ENCODE assay signal across 34 cellular contexts in the genomic region with DNA sequence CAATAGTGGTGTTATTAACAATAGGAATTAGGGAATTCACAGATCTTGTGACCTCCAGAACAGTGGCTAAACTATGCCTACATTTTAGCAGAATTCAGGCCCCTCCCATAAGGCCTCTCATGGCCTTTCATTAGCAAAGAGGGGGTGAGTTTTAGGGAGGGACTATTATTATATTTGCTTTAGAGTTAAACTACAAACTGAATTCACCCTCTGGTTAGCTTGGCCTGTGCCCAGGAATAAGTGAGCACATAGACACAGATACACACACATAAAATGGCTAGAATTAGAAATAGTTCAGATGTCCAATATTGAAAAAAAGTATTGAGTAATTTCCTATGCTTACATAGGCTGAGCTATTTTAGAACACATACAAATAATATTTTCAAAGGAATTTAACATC.
"Had no signal": no experiment of that assay in that cellular context is flagged by ENCODE, and none has a peak within 500 bp of the region (broad histone marks: within the 10 kb centered on the region; RNA-seq: fewer than 3 reads in every experiment).

No MANE protein-coding gene starts in this region.

- FAIRE-seq: astrocyte, bronchial epithelial cell had no signal

- H3K9me3 ChIP-seq: adrenal gland, ascending aorta, body of pancreas, breast epithelium had no signal

- H3K36me3 ChIP-seq: adrenal gland, ascending aorta, brain microvascular endothelial cell, breast epithelium, cardiac muscle cell had no signal

- H3K4me3 ChIP-seq: adrenal gland, ascending aorta, body of pancreas, breast epithelium, cardiac muscle cell had no signal

- H3K27ac ChIP-seq: adrenal gland, ascending aorta, body of pancreas, brain microvascular endothelial cell, breast epithelium, cardiac muscle cell had no signal

- ATAC-seq: activated naive CD4-positive, alpha-beta T cell treated with anti-CD3 and anti-CD28 coated beads, Interleukin-2, amount 50 U/mL, for 72 hours; activated naive CD8-positive, alpha-beta T cell treated with anti-CD3 and anti-CD28 coated beads, Interleukin-2, amount 50 U/mL, for 24 hours; activated T-cell treated with anti-CD3 and anti-CD28 coated beads, Interleukin-2, amount 50 U/mL, for 4 hours; activated T-cell treated with anti-CD3 and anti-CD28 coated beads, Interleukin-2, amount 50 U/mL, for 72 hours; activated T-helper 17 cell treated with anti-CD3 and anti-CD28 coated beads, Interleukin-2, amount 50 U/mL, for 72 hours; body of pancreas had no signal

- H3K27me3 ChIP-seq: adrenal gland, ascending aorta, body of pancreas, brain microvascular endothelial cell, breast epithelium, cardiac muscle cell had no signal

- DNase-seq: activated effector memory CD4-positive, alpha-beta T cell treated with anti-CD3 and anti-CD28 coated beads, Interleukin-2, amount 50 U/mL, for 16 hours; activated effector memory CD4-positive, alpha-beta T cell treated with Interleukin-2 at 50 U/mL for 16 hours; activated gamma-delta T cell; activated gamma-delta T cell treated with Interleukin-2 at 50 U/mL for 16 hours; activated naive CD4-positive, alpha-beta T cell; activated naive CD4-positive, alpha-beta T cell treated with anti-CD3 and anti-CD28 coated beads for 36 hours; activated naive CD4-positive, alpha-beta T cell treated with anti-CD3 and anti-CD28 coated beads, Interleukin-2, amount 10 ng/mL, durations not matched to agents 7 days and 5 days; activated naive CD4-positive, alpha-beta T cell treated with anti-CD3 and anti-CD28 coated beads, Interleukin-2, amount 50 U/mL, for 16 hours; activated naive CD4-positive, alpha-beta T cell treated with Interleukin-2 at 50 U/mL for 16 hours; activated naive CD8-positive, alpha-beta T cell treated with anti-CD3 and anti-CD28 coated beads for 36 hours; activated naive CD8-positive, alpha-beta T cell treated with anti-CD3 and anti-CD28 coated beads, Interleukin-2, amount 10 ng/mL, durations not matched to agents 7 days and 5 days; activated naive CD8-positive, alpha-beta T cell treated with anti-CD3 and anti-CD28 coated beads, Interleukin-2, amount 50 U/mL, for 24 hours; activated T-cell treated with anti-CD3 and anti-CD28 coated beads, Interleukin-2, amount 50 U/mL, for 1 hour; activated T-cell treated with anti-CD3 and anti-CD28 coated beads, Interleukin-2, amount 50 U/mL, for 24 hours; activated T-cell treated with anti-CD3 and anti-CD28 coated beads, Interleukin-2, amount 50 U/mL, for 4 hours; activated T-cell treated with anti-CD3 and anti-CD28 coated beads, Interleukin-2, amount 50 U/mL, for 48 hours; activated T-cell treated with anti-CD3 and anti-CD28 coated beads, Interleukin-2, amount 50 U/mL, for 72 hours; adrenal gland; amniotic stem cell; amygdala; anterior cingulate cortex; aorta; body of pancreas; brain microvascular endothelial cell; caudate nucleus; central memory CD4-positive, alpha-beta T cell; cerebellar nuclear complex had no signal

- H3K4me1 ChIP-seq: adrenal gland, ascending aorta, body of pancreas, breast epithelium had no signal
